Comparison of ENCODE assay signal across 8 cellular contexts in the genomic region with DNA sequence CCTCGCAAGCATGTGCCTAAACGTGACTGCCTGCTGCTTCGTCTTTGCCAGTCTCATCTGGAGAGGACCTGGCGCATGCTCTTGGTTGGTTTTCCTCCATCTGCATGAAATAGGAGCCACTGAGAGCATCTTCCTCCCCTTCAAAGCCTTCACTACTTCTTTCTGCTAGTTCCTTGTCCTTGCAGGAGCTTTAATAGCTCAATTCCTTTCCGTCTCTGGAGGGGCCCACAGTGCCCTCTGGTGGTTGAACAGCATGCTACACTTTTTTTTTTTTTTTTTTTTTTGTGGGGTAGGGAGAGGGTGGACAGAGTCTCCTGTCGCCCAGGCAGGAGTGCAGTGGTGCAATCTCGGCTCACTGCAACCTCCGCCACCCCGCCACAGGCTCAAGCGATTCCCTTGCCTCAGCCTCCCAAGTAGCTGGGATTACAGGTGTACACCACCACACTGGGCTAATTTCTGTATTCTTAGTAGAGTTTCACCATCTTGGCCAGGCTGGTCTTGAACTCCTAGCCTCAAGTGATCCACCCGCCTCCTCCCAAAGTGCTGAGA. TPM values are rescaled to one million over a fixed set of nuclear protein-coding genes. Genes with fewer than 3 reads are reported as not detected.
DNase-seq lines count a peak whose midpoint lies in the region; ATAC-seq and TF ChIP-seq lines count a peak whose summit lies in the region.

No MANE protein-coding gene starts in this region.

- TF ChIP-seq CTCF in dorsolateral prefrontal cortex (IDR thresholded peaks at IDR 0.05 in 54 of 56, conservative IDR thresholded peaks at IDR 0.05 in 2 of 56; ENCODE audit: low read depth in 1 of 56, partially characterized antibody in 56 of 56): peak; percentile 53 to 89 (median 81)

- peak; percentile 53 for ATAC-seq in memory B cell (ENCODE audit: low read depth)
- ATAC-seq in stimulated activated naive B cell treated with anti-CD40 and anti-IgM and Interleukin-4, amounts not matched to agents 10 μg/mL and 1 μg/mL and 100 μg/mL, for 72 hours (replicated peaks): peak; percentile 70 to 74

- peaks cover 14% of the 10 kb centered on the region for H3K36me3 Mint-ChIP-seq in activated CD4-positive, alpha-beta T cell treated with anti-CD3 and anti-CD28 coated beads, Interleukin-2, amount 10 ng/mL, durations not matched to agents 24 days and 14 days (ENCODE audit: low read depth)
- H3K36me3 Mint-ChIP-seq in memory B cell: peaks cover 21% of the 10 kb centered on the region
- H3K36me3 Mint-ChIP-seq in stimulated activated naive B cell treated with anti-CD40 and anti-IgM and Interleukin-4, amounts not matched to agents 10 μg/mL and 1 μg/mL and 100 μg/mL, for 72 hours: peaks cover 26 to 45% of the 10 kb centered on the region in 2 donors

- no peaks in the 10 kb centered on the region for H3K27me3 ChIP-seq in dorsolateral prefrontal cortex

- H3K9me3 Mint-ChIP-seq in activated CD4-positive, alpha-beta T cell treated with anti-CD3 and anti-CD28 coated beads, Interleukin-2, amount 10 ng/mL, durations not matched to agents 24 days and 14 days: no peaks in the 10 kb centered on the region
- H3K9me3 Mint-ChIP-seq in memory B cell: peaks cover 7% of the 10 kb centered on the region
- peaks cover 0 to 7% of the 10 kb centered on the region in 2 donors for H3K9me3 Mint-ChIP-seq in stimulated activated naive B cell treated with anti-CD40 and anti-IgM and Interleukin-4, amounts not matched to agents 10 μg/mL and 1 μg/mL and 100 μg/mL, for 72 hours

- H3K4me1 Mint-ChIP-seq in activated CD4-positive, alpha-beta T cell treated with anti-CD3 and anti-CD28 coated beads, Interleukin-2, amount 10 ng/mL, durations not matched to agents 24 days and 14 days: peaks cover 11% of the 10 kb centered on the region
- peaks cover 15% of the 10 kb centered on the region for H3K4me1 Mint-ChIP-seq in memory B cell
- peaks cover 23 to 51% of the 10 kb centered on the region in 2 donors for H3K4me1 Mint-ChIP-seq in stimulated activated naive B cell treated with anti-CD40 and anti-IgM and Interleukin-4, amounts not matched to agents 10 μg/mL and 1 μg/mL and 100 μg/mL, for 72 hours

- H3K4me3 Mint-ChIP-seq in activated CD4-positive, alpha-beta T cell treated with anti-CD3 and anti-CD28 coated beads, Interleukin-2, amount 10 ng/mL, durations not matched to agents 24 days and 14 days: no peak overlapping the region
- H3K4me3 Mint-ChIP-seq in memory B cell: no peak overlapping the region
- H3K4me3 Mint-ChIP-seq in stimulated activated naive B cell treated with anti-CD40 and anti-IgM and Interleukin-4, amounts not matched to agents 10 μg/mL and 1 μg/mL and 100 μg/mL, for 72 hours: no peak overlapping the region

- no peak overlapping the region for H3K27ac Mint-ChIP-seq in activated CD4-positive, alpha-beta T cell treated with anti-CD3 and anti-CD28 coated beads, Interleukin-2, amount 10 ng/mL, durations not matched to agents 24 days and 14 days
- H3K27ac Mint-ChIP-seq in memory B cell: peak overlapping the region; percentile 22
- H3K27ac Mint-ChIP-seq in stimulated activated naive B cell treated with anti-CD40 and anti-IgM and Interleukin-4, amounts not matched to agents 10 μg/mL and 1 μg/mL and 100 μg/mL, for 72 hours: no peak overlapping the region

- H3K27me3 Mint-ChIP-seq in activated CD4-positive, alpha-beta T cell treated with anti-CD3 and anti-CD28 coated beads, Interleukin-2, amount 10 ng/mL, durations not matched to agents 24 days and 14 days: peaks cover 2% of the 10 kb centered on the region
- H3K27me3 Mint-ChIP-seq in memory B cell: no peaks in the 10 kb centered on the region
- no peaks in the 10 kb centered on the region for H3K27me3 Mint-ChIP-seq in stimulated activated naive B cell treated with anti-CD40 and anti-IgM and Interleukin-4, amounts not matched to agents 10 μg/mL and 1 μg/mL and 100 μg/mL, for 72 hours

- intact Hi-C loops in activated CD4-positive, alpha-beta T cell treated with anti-CD3 and anti-CD28 coated beads, Interleukin-2, amount 10 ng/mL, durations not matched to agents 24 days and 14 days (cut with micrococcal nuclease): loop anchor here (1.0 to 10.0 kb wide), 3 partner anchors 93 to 375 kb away; no protein-coding TSS in a partner anchor
- intact Hi-C loops in dorsolateral prefrontal cortex (cut with DNase I): loop anchor here (2.0 to 10.0 kb wide), 4 partner anchors 93 to 452 kb away; a partner anchor contains a TSS

- DNase-seq in NCI-H2196 (lab: John Stamatoyannopoulos, UW; ENCODE audit: unreplicated experiment) (peak; percentile 51), NCI-H2196 treated with DMSO at 0.1 percent for 48 hours (lab: John Stamatoyannopoulos, UW; ENCODE audit: unreplicated experiment) (no peak), NCI-H2107 treated with DMSO at 0.1 percent for 48 hours (lab: John Stamatoyannopoulos, UW; ENCODE audit: unreplicated experiment) (peak; percentile 7), dorsolateral prefrontal cortex (peak in 2 of 10 donors; percentile 12 to 14), memory B cell (ENCODE audit: low spot score in 2 of 2) (peak; percentile 44 to 64), SHP77 treated with DMSO at 0.1 percent for 48 hours (lab: John Stamatoyannopoulos, UW) (no peak)
- peak; percentile 87 for DNase-seq in activated CD4-positive, alpha-beta T cell treated with anti-CD3 and anti-CD28 coated beads, Interleukin-2, amount 10 ng/mL, durations not matched to agents 24 days and 14 days
- peak; percentile 22 for DNase-seq in stimulated activated naive B cell treated with anti-CD40 and anti-IgM and Interleukin-4, amounts not matched to agents 10 μg/mL and 1 μg/mL and 100 μg/mL, for 72 hours

- H3K27ac ChIP-seq in dorsolateral prefrontal cortex: no peak overlapping the region

- no peak overlapping the region for H3K4me3 ChIP-seq in dorsolateral prefrontal cortex

RNA-seq across cellular contexts. Expression of a gene that starts 59.6 kb away (rescaled TPM):
- total RNA-seq in activated CD4-positive, alpha-beta T cell treated with anti-CD3 and anti-CD28 coated beads, Interleukin-2, amount 10 ng/mL, durations not matched to agents 24 days and 14 days: 137 and 148 TPM in 2 replicates
- total RNA-seq in dorsolateral prefrontal cortex: 10 to 100 TPM in 97 of 120 experiments, 1 to 10 TPM in 23; 5.3 to 34.8 (median 14.0) TPM

Comparison
In these comparisons a context has a peak if more than half of its experiments do, and no peak if none do; other contexts are left out.
1. DNase-seq: peak in NCI-H2196 (single experiment), NCI-H2107 treated with DMSO at 0.1 percent for 48 hours (single experiment), activated CD4-positive, alpha-beta T cell treated with anti-CD3 and anti-CD28 coated beads, Interleukin-2, amount 10 ng/mL, durations not matched to agents 24 days and 14 days (single experiment), memory B cell (2 of 2) and stimulated activated naive B cell treated with anti-CD40 and anti-IgM and Interleukin-4, amounts not matched to agents 10 μg/mL and 1 μg/mL and 100 μg/mL, for 72 hours (single experiment); none in NCI-H2196 treated with DMSO at 0.1 percent for 48 hours (single experiment) and SHP77 treated with DMSO at 0.1 percent for 48 hours (single experiment).